23 cellular contexts compared by ENCODE assay signal in genomic region chr7:129073204-129073603, GRCh38.
"Had no signal": no experiment of that assay in that cellular context is flagged by ENCODE, and none has a peak within 500 bp of the region (broad histone marks: within the 10 kb centered on the region; RNA-seq: fewer than 3 reads in every experiment).

No MANE protein-coding gene starts in this region.

- H3K27ac ChIP-seq: colonic mucosa, esophagus squamous epithelium, gastrocnemius medialis, testis had no signal

- DNase-seq: activated B cell treated with CpG ODN at 0.5 μM for 24 hours; activated CD4-positive, alpha-beta T cell treated with anti-CD3 and anti-CD28 coated beads for 36 hours; activated CD4-positive, alpha-beta T cell treated with anti-CD3 and anti-CD28 coated beads, Interleukin-2, amount 50 U/mL, for 4 hours; activated naive CD4-positive, alpha-beta T cell treated with anti-CD3 and anti-CD28 coated beads, Interleukin-2, amount 10 ng/mL, durations not matched to agents 7 days and 5 days; activated T-cell treated with anti-CD3 and anti-CD28 coated beads, Interleukin-2, amount 50 U/mL, for 48 hours; amygdala; colonic mucosa; endodermal cell; esophagus squamous epithelium; gastrocnemius medialis; hippocampal formation; kidney glomerular epithelial cell; left lung; mammary epithelial cell; midbrain; nephron progenitor cell; occipital lobe; posterior cingulate gyrus; stimulated activated CD4-positive, alpha-beta T cell treated with anti-CD3 and anti-CD28 coated beads, Interleukin-4, amount 100 ng/mL, for 1 hour; stimulated activated naive CD4-positive, alpha-beta T cell; T-helper 17 cell; testis had no signal

- H3K4me1 ChIP-seq: colonic mucosa, esophagus squamous epithelium, gastrocnemius medialis, testis had no signal

- H3K4me3 ChIP-seq: colonic mucosa, esophagus squamous epithelium, gastrocnemius medialis, left lung, testis had no signal

- H3K36me3 ChIP-seq: colonic mucosa, esophagus squamous epithelium, gastrocnemius medialis, left lung had no signal

- H3K27me3 ChIP-seq: colonic mucosa, testis had no signal

- FAIRE-seq: bronchial epithelial cell had no signal

- H3K9me3 ChIP-seq: colonic mucosa, esophagus squamous epithelium, gastrocnemius medialis, left lung, testis had no signal

- ATAC-seq: gastrocnemius medialis, T-helper 17 cell had no signal
